ENCODE assay signal across 8 cellular contexts in genomic region chr6:158869604-158870417, GRCh38. TPM values are rescaled to one million over a fixed set of nuclear protein-coding genes. Genes with fewer than 3 reads are reported as not detected.
A peak's percentile ranks its signal among the peaks of the same experiment; 100 is the strongest.
DNase-seq lines count a peak whose midpoint lies in the region; ATAC-seq and TF ChIP-seq lines count a peak whose summit lies in the region.

No MANE protein-coding gene starts in this region.

- no peaks in the 10 kb centered on the region for H3K36me3 ChIP-seq in right atrium auricular region

- H3K36me3 Mint-ChIP-seq in T-cell: no peaks in the 10 kb centered on the region

- peaks cover 0 to 10% of the 10 kb centered on the region in 2 donors for H3K4me1 ChIP-seq in right atrium auricular region

- H3K4me3 ChIP-seq in right atrium auricular region: peak overlapping the region; percentile 43 to 49

- peaks cover 28 to 43% (median 28%) of the 10 kb centered on the region in 3 donors for H3K4me1 Mint-ChIP-seq in T-cell

- CTCF ChIA-PET in T-cell (lab: Charles Lee): interaction anchor here (0.5 to 2.4 kb wide), 25 partner anchors 14 to 237 kb away, joined by 3 to 20 read pairs (median 4); partner anchors contain the start of genes EZR (in 1 of the 2) and SYTL3 (in 1 of the 2)

- POLR2A ChIA-PET in T-cell (lab: Charles Lee): interaction anchor here (0.5 to 6.1 kb wide), 43 partner anchors 15 to 1059 kb away, joined by 3 to 148 read pairs (median 6); partner anchors contain the start of genes EZR (in 2 of the 2), DYNLT1 (in 1 of the 2), TAGAP (in 1 of the 2) and WTAP (in 1 of the 2)

- H3K27ac ChIP-seq in right atrium auricular region: peak overlapping the region; percentile 77 to 86

- H3K27me3 Mint-ChIP-seq in T-cell: no peaks in the 10 kb centered on the region

- no peaks in the 10 kb centered on the region for H3K9me3 Mint-ChIP-seq in T-cell

- peak overlapping the region; percentile 85 to 88 (median 85) for H3K4me3 Mint-ChIP-seq in T-cell

- DNase-seq in NCI-H1417 (lab: John Stamatoyannopoulos, UW) (peak; percentile 97 to 100 (median 97)), T-cell (peak; percentile 91 to 98 (median 96)), amniotic stem cell (lab: John Stamatoyannopoulos, UW) (peak; percentile 84), right atrium auricular region (ENCODE audit: low spot score) (peak; percentile 89), putamen (ENCODE audit: low spot score) (peak; percentile 74), OCI-M2 (lab: John Stamatoyannopoulos, UW; ENCODE audit: unreplicated experiment) (no peak)

- H3K27me3 ChIP-seq in right atrium auricular region: no peaks in the 10 kb centered on the region

- TF ChIP-seq POLR2A in GM15510 (IDR thresholded peaks at IDR 0.05; ENCODE audit: borderline replicate concordance, extremely low read depth, insufficient read length): peak; percentile 67

- ATAC-seq in HG02763 (IDR thresholded peaks at IDR 0.05; ENCODE audit: unreplicated experiment): peak; percentile 91
- peak; percentile 85 to 88 (median 88) for ATAC-seq in T-cell (replicated peaks in 1 of 4)

- H3K9me3 ChIP-seq in right atrium auricular region: no peaks in the 10 kb centered on the region

- peak overlapping the region; percentile 99 for H3K27ac Mint-ChIP-seq in T-cell

- TF ChIP-seq CTCF in right atrium auricular region (IDR thresholded peaks at IDR 0.05): peak in 1 of 2 donors; percentile 6

RNA-seq across cellular contexts. Expression of gene EZR, which starts 50.6 kb away (rescaled TPM):
- total RNA-seq in T-cell (100 to 1,000 TPM; 176 to 286 (median 272) TPM), right atrium auricular region (100 to 1,000 TPM; 161 to 197 TPM)
